In genomic region chr12:3551976-3552725, GRCh38 we compare ENCODE assay signal across 17 cellular contexts.
DNase-seq lines count a peak whose midpoint lies in the region; ATAC-seq and TF ChIP-seq lines count a peak whose summit lies in the region.
"Had no signal": no experiment of that assay in that cellular context is flagged by ENCODE, and none has a peak within 500 bp of the region (broad histone marks: within the 10 kb centered on the region; RNA-seq: fewer than 3 reads in every experiment).

No MANE protein-coding gene starts in this region.

- H3K9me3 ChIP-seq in endodermal cell (ENCODE audit: control insufficient read depth, low read length) = no peaks in the 10 kb centered on the region
- no peaks in the 10 kb centered on the region for H3K9me3 ChIP-seq in stomach

- no peak for TF ChIP-seq EP300 in stomach (IDR thresholded peaks at IDR 0.05)

- no peaks in the 10 kb centered on the region for H3K36me3 Mint-ChIP-seq in activated CD8-positive, alpha-beta memory T cell treated with anti-CD3 and anti-CD28 coated beads, Interleukin-2, amount 10 ng/mL, durations not matched to agents 7 days and 5 days
- H3K36me3 Mint-ChIP-seq in endodermal cell (ENCODE audit: low read depth) (no peaks in the 10 kb centered on the region), neural crest cell (ENCODE audit: low read depth) (peaks cover 11% of the 10 kb centered on the region)
- no peaks in the 10 kb centered on the region for H3K36me3 Mint-ChIP-seq in activated naive CD4-positive, alpha-beta T cell treated with anti-CD3 and anti-CD28 coated beads for 36 hours (ENCODE audit: low read depth)
- H3K36me3 Mint-ChIP-seq: CD14-positive monocyte; CD8-positive, alpha-beta T cell had no signal

- TF ChIP-seq POLR2A in stomach (IDR thresholded peaks at IDR 0.05) = no peak

- no peak overlapping the region for H3K9ac ChIP-seq in endodermal cell (ENCODE audit: extremely low read depth, low read length, poor library complexity, severe bottlenecking)

- peaks cover 21% of the 10 kb centered on the region for H3K27me3 Mint-ChIP-seq in activated CD8-positive, alpha-beta memory T cell treated with anti-CD3 and anti-CD28 coated beads, Interleukin-2, amount 10 ng/mL, durations not matched to agents 7 days and 5 days
- peaks cover 6% of the 10 kb centered on the region for H3K27me3 Mint-ChIP-seq in endodermal cell (ENCODE audit: insufficient read depth)
- H3K27me3 Mint-ChIP-seq in neural crest cell (ENCODE audit: low read depth) = peaks cover 6% of the 10 kb centered on the region
- peaks cover 6% of the 10 kb centered on the region for H3K27me3 Mint-ChIP-seq in activated naive CD4-positive, alpha-beta T cell treated with anti-CD3 and anti-CD28 coated beads for 36 hours (ENCODE audit: low read depth)

- H3K4me1 Mint-ChIP-seq in activated CD8-positive, alpha-beta memory T cell treated with anti-CD3 and anti-CD28 coated beads, Interleukin-2, amount 10 ng/mL, durations not matched to agents 7 days and 5 days = no peaks in the 10 kb centered on the region
- H3K4me1 Mint-ChIP-seq in endodermal cell = peaks cover 15% of the 10 kb centered on the region
- H3K4me1 Mint-ChIP-seq in neural crest cell = peaks cover 5% of the 10 kb centered on the region
- no peaks in the 10 kb centered on the region for H3K4me1 Mint-ChIP-seq in activated naive CD4-positive, alpha-beta T cell treated with anti-CD3 and anti-CD28 coated beads for 36 hours (ENCODE audit: low read depth)

- TF ChIP-seq CTCF in endodermal cell (conservative IDR thresholded peaks at IDR 0.05) (no peak), neural crest cell (conservative IDR thresholded peaks at IDR 0.05) (no peak), stomach (IDR thresholded peaks at IDR 0.05) (no peak)

- H3K27ac ChIP-seq in endodermal cell (ENCODE audit: low read depth, low read length) (no peak overlapping the region), stomach (no peak overlapping the region)
- H3K27ac ChIP-seq: 22Rv1 had no signal

- WGBS in endodermal cell (ENCODE audit: insufficient coverage in 1 of 2, insufficient read length in 1 of 2), 2 experiments = 92 to 97% methylated on average over 13 to 22 of the region's 22 CpGs
- WGBS in stomach, 5 donors = 93 to 95% (median 94%) methylated on average over 20 to 22 of the region's 22 CpGs

- H3K36me3 ChIP-seq in endodermal cell (ENCODE audit: control insufficient read depth, insufficient read depth, low read length) (no peaks in the 10 kb centered on the region), stomach (no peaks in the 10 kb centered on the region)

- ATAC-seq in activated CD8-positive, alpha-beta memory T cell treated with anti-CD3 and anti-CD28 coated beads, Interleukin-2, amount 10 ng/mL, durations not matched to agents 7 days and 5 days = no peak
- ATAC-seq in GM18867 (IDR thresholded peaks at IDR 0.05; ENCODE audit: unreplicated experiment) = no peak
- ATAC-seq: CD8-positive, alpha-beta T cell had no signal

- no peak overlapping the region for H3K27ac Mint-ChIP-seq in activated CD8-positive, alpha-beta memory T cell treated with anti-CD3 and anti-CD28 coated beads, Interleukin-2, amount 10 ng/mL, durations not matched to agents 7 days and 5 days
- H3K27ac Mint-ChIP-seq in endodermal cell (no peak overlapping the region), neural crest cell (ENCODE audit: unreplicated experiment) (peak overlapping the region; percentile 86)
- H3K27ac Mint-ChIP-seq in activated naive CD4-positive, alpha-beta T cell treated with anti-CD3 and anti-CD28 coated beads for 36 hours = no peak overlapping the region
- H3K27ac Mint-ChIP-seq: CD8-positive, alpha-beta T cell; HFFc6 had no signal

- intact Hi-C loops in stomach (cut with DNase I; ENCODE audit: low total_unique reads) = no loop called here
- intact Hi-C loops in activated naive CD4-positive, alpha-beta T cell treated with anti-CD3 and anti-CD28 coated beads for 36 hours (cut with micrococcal nuclease) = no loop called here

- H3K27me3 ChIP-seq in endodermal cell (ENCODE audit: control insufficient read depth, insufficient read depth, low read length, poor library complexity, severe bottlenecking) = no peaks in the 10 kb centered on the region
- peaks cover 0 to 30% (median 4%) of the 10 kb centered on the region in 3 donors for H3K27me3 ChIP-seq in stomach

- H3K4me1 ChIP-seq in endodermal cell (ENCODE audit: control insufficient read depth, insufficient read depth, low read length) (peaks cover 8% of the 10 kb centered on the region), stomach (no peaks in the 10 kb centered on the region)

- DNase-seq in activated CD8-positive, alpha-beta memory T cell treated with anti-CD3 and anti-CD28 coated beads, Interleukin-2, amount 50 U/mL, for 48 hours = peak; percentile 26
- DNase-seq in activated CD8-positive, alpha-beta memory T cell treated with anti-CD3 and anti-CD28 coated beads, Interleukin-2, amount 10 ng/mL, durations not matched to agents 7 days and 5 days = no peak
- DNase-seq in endodermal cell = peak; percentile 31
- no peak for DNase-seq in neural crest cell (ENCODE audit: low read depth, low spot score)
- peak; percentile 17 for DNase-seq in stomach
- DNase-seq in activated naive CD4-positive, alpha-beta T cell treated with anti-CD3 and anti-CD28 coated beads for 36 hours = no peak
- DNase-seq in NCI-H2081 (lab: John Stamatoyannopoulos, UW) = no peak
- DNase-seq: CD8-positive, alpha-beta T cell; COR-L47; DMS153; DMS79 treated with DMSO at 0.1 percent for 48 hours; EL; HCEC 1CT; HFFc6 had no signal

- H3K4me3 Mint-ChIP-seq in activated CD8-positive, alpha-beta memory T cell treated with anti-CD3 and anti-CD28 coated beads, Interleukin-2, amount 10 ng/mL, durations not matched to agents 7 days and 5 days = no peak overlapping the region
- H3K4me3 Mint-ChIP-seq in endodermal cell = no peak overlapping the region
- no peak overlapping the region for H3K4me3 Mint-ChIP-seq in neural crest cell
- no peak overlapping the region for H3K4me3 Mint-ChIP-seq in activated naive CD4-positive, alpha-beta T cell treated with anti-CD3 and anti-CD28 coated beads for 36 hours
- H3K4me3 Mint-ChIP-seq: CD14-positive monocyte; CD8-positive, alpha-beta T cell; HFFc6 had no signal

- CTCF ChIA-PET in activated CD8-positive, alpha-beta memory T cell treated with anti-CD3 and anti-CD28 coated beads, Interleukin-2, amount 10 ng/mL, durations not matched to agents 7 days and 5 days (lab: Charles Lee) = no interaction called here
- CTCF ChIA-PET in activated naive CD4-positive, alpha-beta T cell treated with anti-CD3 and anti-CD28 coated beads for 36 hours (lab: Charles Lee) = no interaction called here

- H3K9me3 Mint-ChIP-seq in activated CD8-positive, alpha-beta memory T cell treated with anti-CD3 and anti-CD28 coated beads, Interleukin-2, amount 10 ng/mL, durations not matched to agents 7 days and 5 days (ENCODE audit: low read depth) = no peaks in the 10 kb centered on the region
- H3K9me3 Mint-ChIP-seq in endodermal cell (no peaks in the 10 kb centered on the region), neural crest cell (peaks cover 2% of the 10 kb centered on the region)
- H3K9me3 Mint-ChIP-seq in activated naive CD4-positive, alpha-beta T cell treated with anti-CD3 and anti-CD28 coated beads for 36 hours = no peaks in the 10 kb centered on the region
- H3K9me3 Mint-ChIP-seq: CD8-positive, alpha-beta T cell; HFFc6 had no signal

- H3K4me3 ChIP-seq in endodermal cell (ENCODE audit: low read length) (no peak overlapping the region), stomach (no peak overlapping the region)

Comparison
In these comparisons a context has a peak if more than half of its experiments do, and no peak if none do; other contexts are left out.
1. DNase-seq: peak in activated CD8-positive, alpha-beta memory T cell treated with anti-CD3 and anti-CD28 coated beads, Interleukin-2, amount 50 U/mL, for 48 hours (single experiment), endodermal cell (single experiment) and stomach (single experiment); none in activated CD8-positive, alpha-beta memory T cell treated with anti-CD3 and anti-CD28 coated beads, Interleukin-2, amount 10 ng/mL, durations not matched to agents 7 days and 5 days (single experiment), neural crest cell (single experiment), activated naive CD4-positive, alpha-beta T cell treated with anti-CD3 and anti-CD28 coated beads for 36 hours (single experiment) and NCI-H2081 (0 of 2).